ENCODE assay signal across 26 cellular contexts in the genomic region with DNA sequence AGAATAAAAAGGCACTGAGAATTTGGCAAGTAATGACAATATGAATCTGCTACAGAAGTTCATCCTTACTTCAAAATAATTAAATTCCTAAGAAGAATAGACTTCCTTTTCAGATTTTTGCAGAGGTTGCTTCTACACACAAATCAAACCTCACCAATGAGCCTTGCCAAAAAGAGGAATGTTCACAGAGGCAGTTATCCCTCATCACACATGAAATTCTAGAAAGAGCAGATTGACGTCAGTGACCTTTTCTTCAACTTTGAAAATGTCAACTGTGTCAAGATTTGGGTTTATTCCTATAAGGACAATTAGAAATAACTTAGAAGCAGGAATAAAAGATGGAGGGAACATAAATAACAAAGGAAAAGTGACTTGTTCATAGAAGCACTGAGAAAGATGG.
"Had no signal": no experiment of that assay in that cellular context is flagged by ENCODE, and none has a peak within 500 bp of the region (broad histone marks: within the 10 kb centered on the region; RNA-seq: fewer than 3 reads in every experiment).

No MANE protein-coding gene starts in this region.

- ATAC-seq: activated naive CD4-positive, alpha-beta T cell treated with anti-CD3 and anti-CD28 coated beads, Interleukin-2, amount 50 U/mL, for 72 hours; gastrocnemius medialis; left ventricle myocardium superior; naive thymus-derived CD8-positive, alpha-beta T cell; sciatic nerve; T-cell had no signal

- H3K4me1 ChIP-seq: gastrocnemius medialis, upper lobe of left lung, vagina had no signal

- H3K4me3 Mint-ChIP-seq: activated B cell treated with CpG ODN at 0.5 μM for 24 hours; brain; naive thymus-derived CD8-positive, alpha-beta T cell; stimulated activated naive CD8-positive, alpha-beta T cell treated with anti-CD3 and anti-CD28 coated beads, Interleukin-15, Interleukin-2, amounts not matched to agents 100 ng/mL and 50 ng/mL, for 24 hours; T-cell; T-helper 2 cell treated with Interferon-gamma antibody and Interleukin-4, amounts not matched to agents 5 μg/mL and 100 μg/mL, for 36 hours had no signal

- H3K27me3 ChIP-seq: adrenal gland, cardiac muscle cell, dorsolateral prefrontal cortex, gastrocnemius medialis, upper lobe of left lung, vagina had no signal

- H3K9me3 Mint-ChIP-seq: activated B cell treated with CpG ODN at 0.5 μM for 24 hours; activated naive CD4-positive, alpha-beta T cell treated with anti-CD3 and anti-CD28 coated beads, Interleukin-2, amount 50 U/mL, for 72 hours; brain; naive thymus-derived CD8-positive, alpha-beta T cell; stimulated activated naive CD8-positive, alpha-beta T cell treated with anti-CD3 and anti-CD28 coated beads, Interleukin-15, Interleukin-2, amounts not matched to agents 100 ng/mL and 50 ng/mL, for 24 hours; T-cell; T-helper 2 cell treated with Interferon-gamma antibody and Interleukin-4, amounts not matched to agents 5 μg/mL and 100 μg/mL, for 36 hours had no signal

- DNase-seq: activated B cell treated with CpG ODN at 0.5 μM for 24 hours; activated gamma-delta T cell treated with Interleukin-2 at 50 U/mL for 16 hours; activated T-cell treated with anti-CD3 and anti-CD28 coated beads for 4 hours; adrenal gland; aorta; dorsolateral prefrontal cortex; effector memory CD4-positive, alpha-beta T cell; gastrocnemius medialis; glutamatergic neuron; islet precursor cell; left ventricle myocardium superior; naive thymus-derived CD8-positive, alpha-beta T cell; stimulated activated CD4-positive, alpha-beta T cell treated with anti-CD3 and anti-CD28 coated beads, Interleukin-12 subunit alpha, Interleukin-12 subunit beta, amount 100 ng/mL, for 4 hours; stimulated activated CD4-positive, alpha-beta T cell treated with anti-CD3 and anti-CD28 coated beads, Interleukin-4, amount 100 ng/mL, for 1 hour; substantia nigra; T-cell; upper lobe of left lung had no signal

- H3K27me3 Mint-ChIP-seq: activated B cell treated with CpG ODN at 0.5 μM for 24 hours; brain; naive thymus-derived CD8-positive, alpha-beta T cell; stimulated activated naive CD8-positive, alpha-beta T cell treated with anti-CD3 and anti-CD28 coated beads, Interleukin-15, Interleukin-2, amounts not matched to agents 100 ng/mL and 50 ng/mL, for 24 hours; T-cell had no signal

- H3K4me3 ChIP-seq: adrenal gland, cardiac muscle cell, coronary artery, dorsolateral prefrontal cortex, gastrocnemius medialis, skin epidermis, upper lobe of left lung, vagina had no signal

- H3K9me3 ChIP-seq: adrenal gland, gastrocnemius medialis, upper lobe of left lung, vagina had no signal

- H3K27ac Mint-ChIP-seq: activated B cell treated with CpG ODN at 0.5 μM for 24 hours; brain; stimulated activated naive CD8-positive, alpha-beta T cell treated with anti-CD3 and anti-CD28 coated beads, Interleukin-15, Interleukin-2, amounts not matched to agents 100 ng/mL and 50 ng/mL, for 24 hours; T-cell; T-helper 2 cell treated with Interferon-gamma antibody and Interleukin-4, amounts not matched to agents 5 μg/mL and 100 μg/mL, for 36 hours had no signal

- H3K27ac ChIP-seq: cardiac muscle cell, coronary artery, dorsolateral prefrontal cortex, gastrocnemius medialis, skin epidermis, upper lobe of left lung, vagina had no signal

- H3K4me1 Mint-ChIP-seq: activated B cell treated with CpG ODN at 0.5 μM for 24 hours, brain had no signal
